ENCODE assay signal across 13 cellular contexts in genomic region chr15:90654233-90655124, GRCh38.
DNase-seq lines count a peak whose midpoint lies in the region; ATAC-seq and TF ChIP-seq lines count a peak whose summit lies in the region.
"Had no signal": no experiment of that assay in that cellular context is flagged by ENCODE, and none has a peak within 500 bp of the region (broad histone marks: within the 10 kb centered on the region; RNA-seq: fewer than 3 reads in every experiment).

No MANE protein-coding gene starts in this region.

- H3K27ac Mint-ChIP-seq in activated CD8-positive, alpha-beta T cell treated with anti-CD3 and anti-CD28 coated beads for 36 hours = no peak overlapping the region
- H3K27ac Mint-ChIP-seq in naive B cell (peak overlapping the region in 3 of 6 donors; percentile 28 to 48 (median 39)), Calu3 (ENCODE audit: unreplicated experiment) (no peak overlapping the region)

- H3K9me3 Mint-ChIP-seq in activated CD8-positive, alpha-beta T cell treated with anti-CD3 and anti-CD28 coated beads for 36 hours = no peaks in the 10 kb centered on the region
- H3K9me3 Mint-ChIP-seq in naive B cell (no peaks in the 10 kb centered on the region), Calu3 (ENCODE audit: low read depth, unreplicated experiment) (no peaks in the 10 kb centered on the region)

- no peak for TF ChIP-seq CTCF in activated CD8-positive, alpha-beta T cell treated with anti-CD3 and anti-CD28 coated beads for 36 hours (IDR thresholded peaks at IDR 0.05)
- TF ChIP-seq CTCF in Calu3 (IDR thresholded peaks at IDR 0.05; ENCODE audit: unreplicated experiment) = no peak

- CTCF ChIA-PET in activated CD8-positive, alpha-beta T cell treated with anti-CD3 and anti-CD28 coated beads for 36 hours (lab: Charles Lee) = interaction anchor here (0.8 to 2.7 kb wide), 5 partner anchors 16 to 334 kb away, joined by 3 to 9 read pairs (median 3); no protein-coding TSS in a partner anchor
- CTCF ChIA-PET in Calu3 (lab: Charles Lee) = interaction anchor here (0.6 to 1.3 kb wide), 3 partner anchors 10 to 302 kb away, joined by 3 to 4 read pairs (median 4); no protein-coding TSS in a partner anchor

- DNase-seq in NK-92 treated with Interleukin-12 subunit alpha and Interleukin-12 subunit beta, amount 100 ng/mL, for 24 hours (lab: John Stamatoyannopoulos, UW) = peak; percentile 56
- DNase-seq in NK-92 (lab: John Stamatoyannopoulos, UW; ENCODE audit: unreplicated experiment) (no peak), naive B cell (no peak), Calu3 (no peak)
- DNase-seq in activated CD8-positive, alpha-beta T cell treated with anti-CD3 and anti-CD28 coated beads for 36 hours = peak; percentile 57
- DNase-seq: activated CD4-positive, alpha-beta T cell treated with anti-CD3 and anti-CD28 coated beads, Interleukin-2, amount 50 U/mL, for 48 hours; amniotic stem cell; DMS 273 treated with DMSO at 0.1 percent for 48 hours; MM.1S; psoas muscle had no signal

- intact Hi-C loops in activated CD8-positive, alpha-beta T cell treated with anti-CD3 and anti-CD28 coated beads for 36 hours (cut with micrococcal nuclease) = no loop called here
- intact Hi-C loops in Calu3 (cut with micrococcal nuclease; ENCODE audit: unreplicated experiment) = no loop called here

- H3K27me3 Mint-ChIP-seq in activated CD8-positive, alpha-beta T cell treated with anti-CD3 and anti-CD28 coated beads for 36 hours = peaks cover 13% of the 10 kb centered on the region
- H3K27me3 Mint-ChIP-seq in naive B cell (peaks cover 15 to 55% (median 52%) of the 10 kb centered on the region in 3 donors), Calu3 (ENCODE audit: unreplicated experiment) (peaks cover 20% of the 10 kb centered on the region)

- ATAC-seq in GM19463 (IDR thresholded peaks at IDR 0.05; ENCODE audit: unreplicated experiment) (peak; percentile 54), naive B cell (ENCODE audit: low read depth in 2 of 2) (peak; percentile 53 to 54), HG02970 (IDR thresholded peaks at IDR 0.05; ENCODE audit: low FRiP score, unreplicated experiment) (no peak), GM19351 (IDR thresholded peaks at IDR 0.05; ENCODE audit: unreplicated experiment) (no peak)
- peak; percentile 69 for ATAC-seq in activated CD8-positive, alpha-beta T cell treated with anti-CD3 and anti-CD28 coated beads for 36 hours
- ATAC-seq: psoas muscle had no signal

- no peak overlapping the region for H3K4me3 Mint-ChIP-seq in activated CD8-positive, alpha-beta T cell treated with anti-CD3 and anti-CD28 coated beads for 36 hours
- H3K4me3 Mint-ChIP-seq in naive B cell (peak overlapping the region in 5 of 8 donors; percentile 29 to 62 (median 40)), Calu3 (ENCODE audit: low read depth, unreplicated experiment) (no peak overlapping the region)

- no peaks in the 10 kb centered on the region for H3K36me3 Mint-ChIP-seq in activated CD8-positive, alpha-beta T cell treated with anti-CD3 and anti-CD28 coated beads for 36 hours (ENCODE audit: low read depth)
- H3K36me3 Mint-ChIP-seq in naive B cell (no peaks in the 10 kb centered on the region), Calu3 (ENCODE audit: insufficient read depth, unreplicated experiment) (no peaks in the 10 kb centered on the region)

- peaks cover 48% of the 10 kb centered on the region for H3K4me1 Mint-ChIP-seq in activated CD8-positive, alpha-beta T cell treated with anti-CD3 and anti-CD28 coated beads for 36 hours (ENCODE audit: low read depth)
- H3K4me1 Mint-ChIP-seq in naive B cell (peaks cover 28 to 55% (median 45%) of the 10 kb centered on the region in 3 donors), Calu3 (ENCODE audit: low read depth, unreplicated experiment) (no peaks in the 10 kb centered on the region)

- BruUV-seq in Calu3 (replicated peaks; lab: Mats Ljungman, UMichigan) = no TSS peak

- POLR2A ChIA-PET in activated CD8-positive, alpha-beta T cell treated with anti-CD3 and anti-CD28 coated beads for 36 hours (lab: Charles Lee) = no interaction called here

Comparison
In these comparisons a context has a peak if more than half of its experiments do, and no peak if none do; other contexts are left out.
1. DNase-seq: peak in NK-92 treated with Interleukin-12 subunit alpha and Interleukin-12 subunit beta, amount 100 ng/mL, for 24 hours (single experiment) and activated CD8-positive, alpha-beta T cell treated with anti-CD3 and anti-CD28 coated beads for 36 hours (single experiment); none in NK-92 (single experiment), naive B cell (single experiment) and Calu3 (single experiment).
2. ATAC-seq: peak in GM19463 (single experiment), activated CD8-positive, alpha-beta T cell treated with anti-CD3 and anti-CD28 coated beads for 36 hours (single experiment) and naive B cell (2 of 2); none in HG02970 (single experiment) and GM19351 (single experiment).
3. H3K4me3 Mint-ChIP-seq: peak in naive B cell (5 of 8); none in activated CD8-positive, alpha-beta T cell treated with anti-CD3 and anti-CD28 coated beads for 36 hours (single experiment) and Calu3 (single experiment).